Comparison of ENCODE assay signal across 34 cellular contexts in the genomic region with DNA sequence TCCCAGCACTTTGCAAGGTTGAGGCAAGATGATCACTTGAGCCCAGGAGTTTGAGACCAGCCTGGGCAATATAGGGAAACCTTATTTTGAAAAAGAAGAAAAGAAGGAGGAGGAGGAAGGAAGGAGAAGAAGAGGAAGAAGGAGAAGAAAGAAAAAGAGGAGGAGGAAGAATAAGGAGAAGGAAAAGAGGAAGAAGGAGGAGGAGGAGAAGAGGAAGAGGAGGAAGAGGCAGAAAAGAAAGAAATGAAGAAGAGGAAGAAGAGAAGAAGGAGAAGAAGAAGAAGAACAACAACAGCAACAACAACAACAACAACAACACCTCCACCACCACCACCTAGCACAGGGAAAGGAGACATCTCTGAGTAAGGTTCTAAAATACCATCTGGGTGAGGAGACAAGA. TPM values are rescaled to one million over a fixed set of nuclear protein-coding genes. Genes with fewer than 3 reads are reported as not detected.
"Had no signal": no experiment of that assay in that cellular context is flagged by ENCODE, and none has a peak within 500 bp of the region (broad histone marks: within the 10 kb centered on the region; RNA-seq: fewer than 3 reads in every experiment).

No MANE protein-coding gene starts in this region.

- H3K4me1 ChIP-seq: ascending aorta, breast epithelium, colonic mucosa, esophagus squamous epithelium, gastroesophageal sphincter had no signal

- H3K4me3 Mint-ChIP-seq: activated B cell treated with CpG ODN at 0.5 μM for 24 hours; activated CD4-positive, alpha-beta memory T cell treated with anti-CD3 and anti-CD28 coated beads, Interleukin-2, amount 10 ng/mL, durations not matched to agents 7 days and 5 days; activated CD4-positive, alpha-beta T cell treated with anti-CD3 and anti-CD28 coated beads for 36 hours; activated CD4-positive, alpha-beta T cell treated with anti-CD3 and anti-CD28 coated beads, Interleukin-2, amount 10 ng/mL, durations not matched to agents 24 days and 14 days; activated naive CD4-positive, alpha-beta T cell treated with anti-CD3 and anti-CD28 coated beads, Interleukin-2, amount 10 ng/mL, durations not matched to agents 7 days and 5 days; activated naive CD8-positive, alpha-beta T cell treated with anti-CD3 and anti-CD28 coated beads, Interleukin-2, amount 10 ng/mL, durations not matched to agents 7 days and 5 days; activated T-cell treated with anti-CD3 and anti-CD28 coated beads, Interleukin-2, amount 50 U/mL, for 24 hours; activated T-cell treated with anti-CD3 and anti-CD28 coated beads, Interleukin-2, amount 50 U/mL, for 72 hours; brain; T-helper 1 cell treated with Interleukin-12 subunit alpha and Interleukin-12 subunit beta and Interleukin-4 antibody, amounts not matched to agents 30 μg/mL and 1 μg/mL, for 36 hours; T-helper 2 cell treated with Interferon-gamma antibody and Interleukin-4, amounts not matched to agents 5 μg/mL and 100 μg/mL, for 36 hours had no signal

- H3K4me3 ChIP-seq: ascending aorta, breast epithelium, cardiac muscle cell, colonic mucosa, dorsolateral prefrontal cortex, esophagus squamous epithelium, gastroesophageal sphincter, heart right ventricle, hepatocyte had no signal

- H3K9me3 ChIP-seq: ascending aorta, colonic mucosa had no signal

- H2AFZ ChIP-seq: hepatocyte had no signal

- H3K27ac Mint-ChIP-seq: activated B cell treated with CpG ODN at 0.5 μM for 24 hours; activated CD4-positive, alpha-beta memory T cell treated with anti-CD3 and anti-CD28 coated beads, Interleukin-2, amount 10 ng/mL, durations not matched to agents 7 days and 5 days; activated CD4-positive, alpha-beta T cell treated with anti-CD3 and anti-CD28 coated beads for 36 hours; activated CD4-positive, alpha-beta T cell treated with anti-CD3 and anti-CD28 coated beads, Interleukin-2, amount 10 ng/mL, durations not matched to agents 24 days and 14 days; activated naive CD4-positive, alpha-beta T cell treated with anti-CD3 and anti-CD28 coated beads, Interleukin-2, amount 10 ng/mL, durations not matched to agents 7 days and 5 days; activated naive CD4-positive, alpha-beta T cell treated with anti-CD3 and anti-CD28 coated beads, Interleukin-2, amount 50 U/mL, for 72 hours; activated naive CD8-positive, alpha-beta T cell treated with anti-CD3 and anti-CD28 coated beads, Interleukin-2, amount 10 ng/mL, durations not matched to agents 7 days and 5 days; activated T-cell treated with anti-CD3 and anti-CD28 coated beads, Interleukin-2, amount 50 U/mL, for 24 hours; activated T-cell treated with anti-CD3 and anti-CD28 coated beads, Interleukin-2, amount 50 U/mL, for 72 hours; brain; T-helper 1 cell treated with Interleukin-12 subunit alpha and Interleukin-12 subunit beta and Interleukin-4 antibody, amounts not matched to agents 30 μg/mL and 1 μg/mL, for 36 hours; T-helper 2 cell treated with Interferon-gamma antibody and Interleukin-4, amounts not matched to agents 5 μg/mL and 100 μg/mL, for 36 hours had no signal

- H3K27me3 ChIP-seq: ascending aorta, breast epithelium, cardiac muscle cell, colonic mucosa, dorsolateral prefrontal cortex, esophagus squamous epithelium, gastroesophageal sphincter, heart right ventricle, hepatocyte had no signal

- H3K4me2 ChIP-seq: hepatocyte had no signal

- H3K27me3 Mint-ChIP-seq: activated B cell treated with CpG ODN at 0.5 μM for 24 hours; activated CD4-positive, alpha-beta memory T cell treated with anti-CD3 and anti-CD28 coated beads, Interleukin-2, amount 10 ng/mL, durations not matched to agents 7 days and 5 days; activated CD4-positive, alpha-beta T cell treated with anti-CD3 and anti-CD28 coated beads for 36 hours; activated naive CD8-positive, alpha-beta T cell treated with anti-CD3 and anti-CD28 coated beads, Interleukin-2, amount 10 ng/mL, durations not matched to agents 7 days and 5 days; activated T-cell treated with anti-CD3 and anti-CD28 coated beads, Interleukin-2, amount 50 U/mL, for 24 hours had no signal

- H3K79me2 ChIP-seq: hepatocyte had no signal

- H3K36me3 Mint-ChIP-seq: activated naive CD4-positive, alpha-beta T cell treated with anti-CD3 and anti-CD28 coated beads, Interleukin-2, amount 10 ng/mL, durations not matched to agents 7 days and 5 days had no signal

- DNase-seq: activated B cell treated with CpG ODN at 0.5 μM for 24 hours; activated CD4-positive, alpha-beta memory T cell treated with anti-CD3 and anti-CD28 coated beads, Interleukin-2, amount 10 ng/mL, durations not matched to agents 7 days and 5 days; activated CD4-positive, alpha-beta T cell treated with anti-CD3 and anti-CD28 coated beads for 36 hours; activated CD4-positive, alpha-beta T cell treated with anti-CD3 and anti-CD28 coated beads, Interleukin-2, amount 10 ng/mL, durations not matched to agents 24 days and 14 days; activated CD4-positive, CD25-positive, alpha-beta regulatory T cell treated with anti-CD3 and anti-CD28 coated beads, Interleukin-2, amount 50 U/mL, for 72 hours; activated CD8-positive, alpha-beta memory T cell treated with anti-CD3 and anti-CD28 coated beads, Interleukin-2, amount 50 U/mL, for 48 hours; activated gamma-delta T cell; activated naive CD4-positive, alpha-beta T cell; activated naive CD4-positive, alpha-beta T cell treated with anti-CD3 and anti-CD28 coated beads, Interleukin-2, amount 10 ng/mL, durations not matched to agents 7 days and 5 days; activated naive CD8-positive, alpha-beta T cell treated with anti-CD3 and anti-CD28 coated beads, Interleukin-2, amount 10 ng/mL, durations not matched to agents 7 days and 5 days; activated T-cell treated with anti-CD3 and anti-CD28 coated beads for 4 hours; activated T-cell treated with anti-CD3 and anti-CD28 coated beads, Interleukin-2, amount 50 U/mL, for 24 hours; activated T-cell treated with anti-CD3 and anti-CD28 coated beads, Interleukin-2, amount 50 U/mL, for 72 hours; central memory CD4-positive, alpha-beta T cell; cerebellar nuclear complex; colonic mucosa; dorsolateral prefrontal cortex; effector memory CD4-positive, alpha-beta T cell; esophagus squamous epithelium; foreskin melanocyte; heart right ventricle; T1000; WERI-Rb-1 had no signal

- H3K36me3 ChIP-seq: breast epithelium, cardiac muscle cell, WERI-Rb-1 had no signal

- FAIRE-seq: endothelial cell of umbilical vein had no signal

- H3K9me3 Mint-ChIP-seq: activated B cell treated with CpG ODN at 0.5 μM for 24 hours had no signal

- H3K27ac ChIP-seq: ascending aorta, breast epithelium, cardiac muscle cell, colonic mucosa, dorsolateral prefrontal cortex, epithelial cell of prostate, esophagus squamous epithelium, gastroesophageal sphincter, heart right ventricle, hepatocyte, WERI-Rb-1 had no signal

- H3K4me1 Mint-ChIP-seq: activated B cell treated with CpG ODN at 0.5 μM for 24 hours; activated CD4-positive, alpha-beta memory T cell treated with anti-CD3 and anti-CD28 coated beads, Interleukin-2, amount 10 ng/mL, durations not matched to agents 7 days and 5 days; activated CD4-positive, alpha-beta T cell treated with anti-CD3 and anti-CD28 coated beads for 36 hours; activated CD4-positive, alpha-beta T cell treated with anti-CD3 and anti-CD28 coated beads, Interleukin-2, amount 10 ng/mL, durations not matched to agents 24 days and 14 days; activated naive CD4-positive, alpha-beta T cell treated with anti-CD3 and anti-CD28 coated beads, Interleukin-2, amount 10 ng/mL, durations not matched to agents 7 days and 5 days; activated naive CD8-positive, alpha-beta T cell treated with anti-CD3 and anti-CD28 coated beads, Interleukin-2, amount 10 ng/mL, durations not matched to agents 7 days and 5 days; brain had no signal

- ATAC-seq: activated CD4-positive, alpha-beta T cell treated with anti-CD3 and anti-CD28 coated beads for 36 hours; activated naive CD4-positive, alpha-beta T cell treated with anti-CD3 and anti-CD28 coated beads, Interleukin-2, amount 50 U/mL, for 72 hours; activated T-cell treated with anti-CD3 and anti-CD28 coated beads, Interleukin-2, amount 50 U/mL, for 72 hours; gastroesophageal sphincter; heart right ventricle had no signal

RNA-seq across cellular contexts. Expression of gene SELENBP1, which starts 10.6 kb away (rescaled TPM):
- total RNA-seq: activated B cell treated with CpG ODN at 0.5 μM for 24 hours; activated CD4-positive, alpha-beta memory T cell treated with anti-CD3 and anti-CD28 coated beads, Interleukin-2, amount 10 ng/mL, durations not matched to agents 7 days and 5 days; activated CD4-positive, alpha-beta T cell treated with anti-CD3 and anti-CD28 coated beads for 36 hours; activated CD4-positive, alpha-beta T cell treated with anti-CD3 and anti-CD28 coated beads, Interleukin-2, amount 10 ng/mL, durations not matched to agents 24 days and 14 days; activated naive CD4-positive, alpha-beta T cell treated with anti-CD3 and anti-CD28 coated beads, Interleukin-2, amount 50 U/mL, for 72 hours; activated naive CD8-positive, alpha-beta T cell treated with anti-CD3 and anti-CD28 coated beads, Interleukin-2, amount 10 ng/mL, durations not matched to agents 7 days and 5 days; activated T-cell treated with anti-CD3 and anti-CD28 coated beads, Interleukin-2, amount 50 U/mL, for 72 hours had no signal
